Comparison of ENCODE assay signal across 8 cellular contexts in genomic region chr1:220876511-220877347, GRCh38. TPM values are rescaled to one million over a fixed set of nuclear protein-coding genes. Genes with fewer than 3 reads are reported as not detected.
A peak's percentile ranks its signal among the peaks of the same experiment; 100 is the strongest.
DNase-seq lines count a peak whose midpoint lies in the region; ATAC-seq, FAIRE-seq and TF ChIP-seq lines count a peak whose summit lies in the region.

No MANE protein-coding gene starts in this region.

- H3K36me3 ChIP-seq in colonic mucosa, result no peaks in the 10 kb centered on the region
- H3K36me3 ChIP-seq in lower lobe of right lung, result no peaks in the 10 kb centered on the region
- no peaks in the 10 kb centered on the region for H3K36me3 ChIP-seq in subcutaneous abdominal adipose tissue (ENCODE audit: control insufficient read depth in 5 of 5, insufficient read depth in 5 of 5, low read length in 5 of 5)
- no peaks in the 10 kb centered on the region for H3K36me3 ChIP-seq in small intestine (ENCODE audit: control insufficient read depth in 2 of 2, insufficient read depth in 2 of 2, low read length in 2 of 2)

- H3K4me1 ChIP-seq in colonic mucosa (peaks cover 3% of the 10 kb centered on the region), lower lobe of right lung (peaks cover 46% of the 10 kb centered on the region), subcutaneous abdominal adipose tissue (ENCODE audit: control insufficient read depth in 5 of 5, insufficient read depth in 5 of 5, low read length in 5 of 5) (peaks cover 3 to 61% (median 38%) of the 10 kb centered on the region in 5 donors), small intestine (ENCODE audit: control insufficient read depth in 2 of 2, insufficient read depth in 1 of 2, low read depth in 1 of 2, low read length in 1 of 2) (peaks cover 0 to 2% of the 10 kb centered on the region in 2 donors)

- WGBS in small intestine, 3 donors, result 16 to 27% (median 19%) methylated on average over 45 to 52 of the region's 52 CpGs

- H3K27ac ChIP-seq in colonic mucosa (peak overlapping the region; percentile 90), lower lobe of right lung (peak overlapping the region; percentile 98), subcutaneous abdominal adipose tissue (ENCODE audit: low read depth, low read length) (peak overlapping the region; percentile 84), small intestine (ENCODE audit: low read depth in 1 of 2, low read length in 1 of 2) (peak overlapping the region in 1 of 2 donors; percentile 65)

- ATAC-seq in lower lobe of right lung (no peak), GM21528 (IDR thresholded peaks at IDR 0.05; ENCODE audit: low FRiP score, unreplicated experiment) (no peak), HG03108 (IDR thresholded peaks at IDR 0.05; ENCODE audit: unreplicated experiment) (no peak), HG02678 (IDR thresholded peaks at IDR 0.05; ENCODE audit: unreplicated experiment) (no peak)

- H3K9me3 ChIP-seq in colonic mucosa, result no peaks in the 10 kb centered on the region
- no peaks in the 10 kb centered on the region for H3K9me3 ChIP-seq in lower lobe of right lung
- H3K9me3 ChIP-seq in subcutaneous abdominal adipose tissue (ENCODE audit: control insufficient read depth in 5 of 5, low read length in 5 of 5), result no peaks in the 10 kb centered on the region
- no peaks in the 10 kb centered on the region for H3K9me3 ChIP-seq in small intestine (ENCODE audit: control insufficient read depth, low read depth)

- TF ChIP-seq POLR2A in NB4 (IDR thresholded peaks at IDR 0.05; ENCODE audit: extremely low read depth, insufficient read length), result no peak

- H3K4me3 ChIP-seq in NB4 (ENCODE audit: low read depth, low read length) (peak overlapping the region; percentile 73), colonic mucosa (peak overlapping the region; percentile 26), lower lobe of right lung (peak overlapping the region; percentile 81), subcutaneous abdominal adipose tissue (ENCODE audit: low read depth in 1 of 5, low read length in 5 of 5) (peak overlapping the region; percentile 11 to 90 (median 74)), small intestine (ENCODE audit: low read depth in 1 of 2, low read length in 2 of 2) (no peak overlapping the region)

- DNase-seq in NB4 (ENCODE audit: low read depth), result peak; percentile 84
- DNase-seq in colonic mucosa, result no peak
- DNase-seq in lower lobe of right lung, result peak; percentile 63
- DNase-seq in small intestine, result no peak

- H3K27me3 ChIP-seq in colonic mucosa, result peaks cover 35% of the 10 kb centered on the region
- peaks cover 5% of the 10 kb centered on the region for H3K27me3 ChIP-seq in lower lobe of right lung (ENCODE audit: low read depth)
- H3K27me3 ChIP-seq in subcutaneous abdominal adipose tissue (ENCODE audit: control insufficient read depth in 5 of 5, insufficient read depth in 4 of 5, low read length in 5 of 5), result no peaks in the 10 kb centered on the region
- peaks cover 0 to 13% of the 10 kb centered on the region in 2 donors for H3K27me3 ChIP-seq in small intestine (ENCODE audit: control insufficient read depth in 2 of 2, insufficient read depth in 2 of 2, low read length in 2 of 2)

- no peak for TF ChIP-seq CTCF in NB4 (IDR thresholded peaks at IDR 0.05; ENCODE audit: low read depth, low read length)
- TF ChIP-seq CTCF in colonic mucosa (IDR thresholded peaks at IDR 0.05), result no peak
- TF ChIP-seq CTCF in lower lobe of right lung (IDR thresholded peaks at IDR 0.05), result no peak

- no peak for FAIRE-seq in small intestine (lab: Jason Lieb, UNC)

- H3K9ac ChIP-seq in colonic mucosa (ENCODE audit: low read depth in 2 of 2, low read length in 2 of 2), result peak overlapping the region in 1 of 2 donors; percentile 16
- peak overlapping the region in 3 of 5 donors; percentile 2 to 62 (median 35) for H3K9ac ChIP-seq in subcutaneous abdominal adipose tissue (ENCODE audit: low read length in 5 of 5)

- intact Hi-C loops in colonic mucosa (cut with DNase I) (loop anchor here (10.0 kb wide), 1 partner anchor 558 kb away; no protein-coding TSS in a partner anchor), lower lobe of right lung (cut with DNase I) (loop anchor here (10.0 kb wide), 1 partner anchor 328 kb away; no protein-coding TSS in a partner anchor)

RNA-seq across cellular contexts. Expression of gene HLX, which starts 2.5 kb away (rescaled TPM):
- total RNA-seq in colonic mucosa, result 1 to 10 TPM; 1.7 to 6.2 TPM
- 18.5 TPM for total RNA-seq in lower lobe of right lung
- 1 to 10 TPM in 2 of 3 donors, under 1 TPM in 1; 0.45 to 6.8 (median 1.9) TPM for polyA plus RNA-seq in small intestine

Comparison
In these comparisons a context has a peak if more than half of its experiments do, and no peak if none do; other contexts are left out.
1. DNase-seq: peak in NB4 (single experiment) and lower lobe of right lung (single experiment); none in colonic mucosa (single experiment) and small intestine (single experiment).
2. H3K4me3 ChIP-seq: peak in NB4 (single experiment), colonic mucosa (single experiment), lower lobe of right lung (single experiment) and subcutaneous abdominal adipose tissue (5 of 5); none in small intestine (0 of 2).